ENCODE assay signal across 1 cellular context in the genomic region with DNA sequence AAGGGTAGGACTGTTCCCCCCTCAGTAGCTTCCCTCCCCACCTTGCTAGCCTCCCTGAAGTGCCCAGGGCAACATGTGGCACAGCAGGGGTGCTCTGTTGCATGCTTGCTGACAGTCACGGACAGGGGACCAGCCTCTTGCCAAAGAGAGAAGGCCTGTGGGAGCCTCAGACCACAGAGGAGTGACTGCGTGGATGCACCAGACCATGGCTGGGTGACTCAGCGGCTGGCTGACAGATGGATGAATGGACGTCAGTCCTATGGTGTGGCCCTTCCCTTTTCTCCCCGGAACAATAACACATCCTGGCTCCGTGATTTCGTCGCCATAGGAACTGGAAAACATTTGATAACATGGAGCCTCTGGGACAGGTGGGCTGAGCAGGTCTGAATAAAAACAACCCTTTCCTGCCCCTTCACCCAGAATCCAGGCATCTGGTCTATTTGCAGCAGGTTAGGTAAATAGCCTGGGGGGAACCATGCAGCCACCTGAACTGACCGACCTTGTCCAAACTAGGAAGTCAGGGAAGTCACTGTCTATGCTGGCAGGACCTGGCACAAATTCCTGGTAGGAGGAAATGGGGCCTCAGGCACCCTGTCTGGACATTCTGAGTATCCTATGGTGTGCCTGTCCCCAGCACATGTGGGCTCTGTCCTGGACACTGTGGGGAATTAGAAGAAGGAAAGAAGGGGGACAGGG.
TF ChIP-seq lines count a peak whose summit lies in the region.

No MANE protein-coding gene starts in this region.

TF ChIP-seq in GM12878, 131 proteins besides CTCF, POLR2A, EP300 and RAD21 (continued from another document):
- TF ChIP-seq ZNF384 (IDR thresholded peaks at IDR 0.05; ENCODE audit: borderline replicate concordance, low read depth, low read length) (no peak), RFX5 (IDR thresholded peaks at IDR 0.05; ENCODE audit: low read depth, low read length) (no peak), TCF12 (IDR thresholded peaks at IDR 0.05; ENCODE audit: low read depth, low read length) (0 out of 2 replicates have a peak, but pooled peaks have one; percentile 8), GABPA (IDR thresholded peaks at IDR 0.05; ENCODE audit: low read depth) (no peak), TCF3 (IDR thresholded peaks at IDR 0.05; ENCODE audit: borderline replicate concordance, insufficient read depth, low read depth, low read length) (no peak), CBX5 (IDR thresholded peaks at IDR 0.05; ENCODE audit: low read depth) (no peak), PBX3 (IDR thresholded peaks at IDR 0.05; ENCODE audit: insufficient replicate concordance, low read depth, low read length) (peak; percentile 37), ZNF217 (IDR thresholded peaks at IDR 0.05) (no peak), BCL3 (IDR thresholded peaks at IDR 0.05; ENCODE audit: borderline replicate concordance, insufficient read depth, low read depth, low read length, poor library complexity, severe bottlenecking) (no peak), IKZF1 (conservative IDR thresholded peaks at IDR 0.05) (peak; percentile 59), CBX3 (IDR thresholded peaks at IDR 0.05; ENCODE audit: borderline replicate concordance, low read depth) (no peak), ATF7 (IDR thresholded peaks at IDR 0.05; ENCODE audit: low read depth) (peak; percentile 29; the same call in 1 of the 2 replicates), EGR1 (IDR thresholded peaks at IDR 0.05; ENCODE audit: borderline replicate concordance in 1 of 2, low read depth in 2 of 2, low read length in 2 of 2) (no peak)
- TF ChIP-seq, protein P1, sequence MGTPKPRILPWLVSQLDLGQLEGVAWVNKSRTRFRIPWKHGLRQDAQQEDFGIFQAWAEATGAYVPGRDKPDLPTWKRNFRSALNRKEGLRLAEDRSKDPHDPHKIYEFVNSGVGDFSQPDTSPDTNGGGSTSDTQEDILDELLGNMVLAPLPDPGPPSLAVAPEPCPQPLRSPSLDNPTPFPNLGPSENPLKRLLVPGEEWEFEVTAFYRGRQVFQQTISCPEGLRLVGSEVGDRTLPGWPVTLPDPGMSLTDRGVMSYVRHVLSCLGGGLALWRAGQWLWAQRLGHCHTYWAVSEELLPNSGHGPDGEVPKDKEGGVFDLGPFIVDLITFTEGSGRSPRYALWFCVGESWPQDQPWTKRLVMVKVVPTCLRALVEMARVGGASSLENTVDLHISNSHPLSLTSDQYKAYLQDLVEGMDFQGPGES (IDR thresholded peaks at IDR 0.05), result no peak
- TF ChIP-seq, protein P2, sequence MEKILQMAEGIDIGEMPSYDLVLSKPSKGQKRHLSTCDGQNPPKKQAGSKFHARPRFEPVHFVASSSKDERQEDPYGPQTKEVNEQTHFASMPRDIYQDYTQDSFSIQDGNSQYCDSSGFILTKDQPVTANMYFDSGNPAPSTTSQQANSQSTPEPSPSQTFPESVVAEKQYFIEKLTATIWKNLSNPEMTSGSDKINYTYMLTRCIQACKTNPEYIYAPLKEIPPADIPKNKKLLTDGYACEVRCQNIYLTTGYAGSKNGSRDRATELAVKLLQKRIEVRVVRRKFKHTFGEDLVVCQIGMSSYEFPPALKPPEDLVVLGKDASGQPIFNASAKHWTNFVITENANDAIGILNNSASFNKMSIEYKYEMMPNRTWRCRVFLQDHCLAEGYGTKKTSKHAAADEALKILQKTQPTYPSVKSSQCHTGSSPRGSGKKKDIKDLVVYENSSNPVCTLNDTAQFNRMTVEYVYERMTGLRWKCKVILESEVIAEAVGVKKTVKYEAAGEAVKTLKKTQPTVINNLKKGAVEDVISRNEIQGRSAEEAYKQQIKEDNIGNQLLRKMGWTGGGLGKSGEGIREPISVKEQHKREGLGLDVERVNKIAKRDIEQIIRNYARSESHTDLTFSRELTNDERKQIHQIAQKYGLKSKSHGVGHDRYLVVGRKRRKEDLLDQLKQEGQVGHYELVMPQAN (conservative IDR thresholded peaks at IDR 0.05), result no peak
